ENCODE assay signal across 29 cellular contexts in the genomic region with DNA sequence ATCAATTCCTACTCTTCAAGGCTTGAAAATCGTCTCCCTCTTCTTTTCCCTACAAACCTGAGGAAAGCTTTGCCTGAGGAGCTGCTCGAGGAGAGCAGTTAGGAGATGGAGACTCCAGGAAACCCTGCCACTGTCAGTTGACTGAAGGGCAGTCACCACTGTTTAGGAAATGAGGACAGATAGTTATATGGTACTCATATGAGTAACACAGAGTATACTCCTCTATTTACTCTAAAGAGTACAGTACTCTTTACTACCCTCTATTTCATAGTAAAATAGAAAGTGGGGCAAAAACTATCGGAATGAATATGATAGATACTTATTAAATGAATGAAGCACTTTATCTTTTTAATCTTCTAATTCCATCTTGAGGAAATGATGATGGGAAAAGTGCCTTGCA.
"Had no signal": no experiment of that assay in that cellular context is flagged by ENCODE, and none has a peak within 500 bp of the region (broad histone marks: within the 10 kb centered on the region; RNA-seq: fewer than 3 reads in every experiment).

No MANE protein-coding gene starts in this region.

- H3K4me3 ChIP-seq: coronary artery, esophagus muscularis mucosa, gastrocnemius medialis, heart left ventricle had no signal

- FAIRE-seq: astrocyte, bronchial epithelial cell had no signal

- H3K4me3 Mint-ChIP-seq: activated CD4-positive, alpha-beta memory T cell treated with anti-CD3 and anti-CD28 coated beads for 36 hours; activated CD4-positive, alpha-beta T cell treated with anti-CD3 and anti-CD28 coated beads, Interleukin-2, amount 10 ng/mL, durations not matched to agents 24 days and 14 days; activated CD8-positive, alpha-beta memory T cell treated with anti-CD3 and anti-CD28 coated beads, Interleukin-2, amount 10 ng/mL, durations not matched to agents 7 days and 5 days; activated CD8-positive, alpha-beta T cell treated with anti-CD3 and anti-CD28 coated beads, Interleukin-2, amount 10 ng/mL, durations not matched to agents 7 days and 5 days; activated naive CD8-positive, alpha-beta T cell treated with anti-CD3 and anti-CD28 coated beads, Interleukin-2, amount 10 ng/mL, durations not matched to agents 7 days and 5 days; central memory CD8-positive, alpha-beta T cell; effector memory CD8-positive, alpha-beta T cell had no signal

- DNase-seq: activated CD4-positive, alpha-beta memory T cell treated with anti-CD3 and anti-CD28 coated beads for 36 hours; activated CD4-positive, alpha-beta T cell treated with anti-CD3 and anti-CD28 coated beads for 1 hour; activated CD4-positive, alpha-beta T cell treated with anti-CD3 and anti-CD28 coated beads, Interleukin-2, amount 10 ng/mL, durations not matched to agents 24 days and 14 days; activated CD8-positive, alpha-beta memory T cell treated with anti-CD3 and anti-CD28 coated beads, Interleukin-2, amount 10 ng/mL, durations not matched to agents 7 days and 5 days; activated CD8-positive, alpha-beta memory T cell treated with anti-CD3 and anti-CD28 coated beads, Interleukin-2, amount 50 U/mL, for 4 hours; activated CD8-positive, alpha-beta T cell treated with anti-CD3 and anti-CD28 coated beads, Interleukin-2, amount 10 ng/mL, durations not matched to agents 7 days and 5 days; activated effector memory CD4-positive, alpha-beta T cell treated with Interleukin-2 at 50 U/mL for 16 hours; activated gamma-delta T cell treated with Interleukin-2 at 50 U/mL for 16 hours; activated naive CD4-positive, alpha-beta T cell treated with Interleukin-2 at 50 U/mL for 16 hours; activated naive CD8-positive, alpha-beta T cell treated with anti-CD3 and anti-CD28 coated beads, Interleukin-2, amount 10 ng/mL, durations not matched to agents 7 days and 5 days; activated T-cell treated with anti-CD3 and anti-CD28 coated beads, Interleukin-2, amount 50 U/mL, for 1 hour; activated T-cell treated with anti-CD3 and anti-CD28 coated beads, Interleukin-2, amount 50 U/mL, for 48 hours; brain microvascular endothelial cell; dermis blood vessel endothelial cell; effector CD4-positive, alpha-beta T cell; effector memory CD8-positive, alpha-beta T cell; erythroblast; foreskin keratinocyte; gastrocnemius medialis; glutamatergic neuron; heart left ventricle; T-helper 1 cell; T-helper 2 cell had no signal

- H3K9me3 ChIP-seq: esophagus muscularis mucosa, gastrocnemius medialis, heart left ventricle had no signal

- H3K27ac Mint-ChIP-seq: activated CD4-positive, alpha-beta memory T cell treated with anti-CD3 and anti-CD28 coated beads for 36 hours; activated CD4-positive, alpha-beta T cell treated with anti-CD3 and anti-CD28 coated beads, Interleukin-2, amount 10 ng/mL, durations not matched to agents 24 days and 14 days; activated CD8-positive, alpha-beta memory T cell treated with anti-CD3 and anti-CD28 coated beads, Interleukin-2, amount 10 ng/mL, durations not matched to agents 7 days and 5 days; activated CD8-positive, alpha-beta T cell treated with anti-CD3 and anti-CD28 coated beads, Interleukin-2, amount 10 ng/mL, durations not matched to agents 7 days and 5 days; activated naive CD4-positive, alpha-beta T cell treated with anti-CD3 and anti-CD28 coated beads, Interleukin-2, amount 50 U/mL, for 72 hours; activated naive CD8-positive, alpha-beta T cell treated with anti-CD3 and anti-CD28 coated beads, Interleukin-2, amount 10 ng/mL, durations not matched to agents 7 days and 5 days; effector memory CD8-positive, alpha-beta T cell had no signal

- H3K27me3 ChIP-seq: brain microvascular endothelial cell, esophagus muscularis mucosa, foreskin keratinocyte, gastrocnemius medialis, heart left ventricle had no signal

- ATAC-seq: activated CD8-positive, alpha-beta memory T cell treated with anti-CD3 and anti-CD28 coated beads, Interleukin-2, amount 10 ng/mL, durations not matched to agents 7 days and 5 days; activated CD8-positive, alpha-beta T cell treated with anti-CD3 and anti-CD28 coated beads, Interleukin-2, amount 10 ng/mL, durations not matched to agents 7 days and 5 days; effector memory CD8-positive, alpha-beta T cell; foreskin keratinocyte; gastrocnemius medialis; heart left ventricle had no signal

- H3K36me3 ChIP-seq: brain microvascular endothelial cell, esophagus muscularis mucosa, gastrocnemius medialis, heart left ventricle had no signal

- H3K9me3 Mint-ChIP-seq: activated CD4-positive, alpha-beta memory T cell treated with anti-CD3 and anti-CD28 coated beads for 36 hours; activated naive CD8-positive, alpha-beta T cell treated with anti-CD3 and anti-CD28 coated beads, Interleukin-2, amount 10 ng/mL, durations not matched to agents 7 days and 5 days; central memory CD8-positive, alpha-beta T cell; effector memory CD8-positive, alpha-beta T cell had no signal

- H3K27me3 Mint-ChIP-seq: activated CD4-positive, alpha-beta memory T cell treated with anti-CD3 and anti-CD28 coated beads for 36 hours; activated CD4-positive, alpha-beta T cell treated with anti-CD3 and anti-CD28 coated beads, Interleukin-2, amount 10 ng/mL, durations not matched to agents 24 days and 14 days; activated CD8-positive, alpha-beta memory T cell treated with anti-CD3 and anti-CD28 coated beads, Interleukin-2, amount 10 ng/mL, durations not matched to agents 7 days and 5 days; activated naive CD8-positive, alpha-beta T cell treated with anti-CD3 and anti-CD28 coated beads, Interleukin-2, amount 10 ng/mL, durations not matched to agents 7 days and 5 days; central memory CD8-positive, alpha-beta T cell; effector memory CD8-positive, alpha-beta T cell had no signal

- H3K27ac ChIP-seq: brain microvascular endothelial cell, coronary artery, esophagus muscularis mucosa, foreskin keratinocyte, gastrocnemius medialis, heart left ventricle had no signal
